40 cellular contexts compared by ENCODE assay signal in genomic region chr2:231013820-231014219, GRCh38. TPM values are rescaled to one million over a fixed set of nuclear protein-coding genes. Genes with fewer than 3 reads are reported as not detected.
"Had no signal": no experiment of that assay in that cellular context is flagged by ENCODE, and none has a peak within 500 bp of the region (broad histone marks: within the 10 kb centered on the region; RNA-seq: fewer than 3 reads in every experiment).

No MANE protein-coding gene starts in this region.

- H3K4me3 Mint-ChIP-seq: activated B cell treated with CpG ODN at 0.5 μM for 24 hours; activated CD4-positive, alpha-beta memory T cell treated with anti-CD3 and anti-CD28 coated beads for 36 hours; activated CD4-positive, alpha-beta T cell treated with anti-CD3 and anti-CD28 coated beads, Interleukin-2, amount 10 ng/mL, durations not matched to agents 24 days and 14 days; activated CD8-positive, alpha-beta T cell treated with anti-CD3 and anti-CD28 coated beads for 36 hours; activated naive CD4-positive, alpha-beta T cell treated with anti-CD3 and anti-CD28 coated beads for 36 hours; activated naive CD8-positive, alpha-beta T cell treated with anti-CD3 and anti-CD28 coated beads for 36 hours; activated T-cell treated with anti-CD3 and anti-CD28 coated beads, Interleukin-2, amount 50 U/mL, for 4 hours; activated T-cell treated with anti-CD3 and anti-CD28 coated beads, Interleukin-2, amount 50 U/mL, for 72 hours; activated T-helper 1 cell treated with anti-CD3 and anti-CD28 coated beads, Interleukin-12 subunit alpha, Interleukin-12 subunit beta, Interleukin-2, Interleukin-4 antibody, amounts not matched to agents 30 ng/mL and 10 ng/mL and 1 ng/mL, durations not matched to agents 14 hours and 24 hours and 36 hours; activated T-helper 17 cell treated with anti-CD3 and anti-CD28 coated beads, Interleukin-2, amount 50 U/mL, for 72 hours; central memory CD8-positive, alpha-beta T cell; T-helper 1 cell treated with Interleukin-12 subunit alpha and Interleukin-12 subunit beta and Interleukin-4 antibody, amounts not matched to agents 30 μg/mL and 1 μg/mL, for 36 hours; T-helper 2 cell treated with Interferon-gamma antibody and Interleukin-4, amounts not matched to agents 5 μg/mL and 100 μg/mL, for 36 hours had no signal

- H3K27ac ChIP-seq: adrenal gland, body of pancreas, brain microvascular endothelial cell, breast epithelium, cardiac muscle cell, VCaP had no signal

- H3K4me1 ChIP-seq: adrenal gland, breast epithelium had no signal

- H3K9me3 Mint-ChIP-seq: activated B cell treated with CpG ODN at 0.5 μM for 24 hours; activated CD4-positive, alpha-beta memory T cell treated with anti-CD3 and anti-CD28 coated beads for 36 hours; activated CD4-positive, alpha-beta T cell treated with anti-CD3 and anti-CD28 coated beads, Interleukin-2, amount 10 ng/mL, durations not matched to agents 24 days and 14 days; activated CD8-positive, alpha-beta T cell treated with anti-CD3 and anti-CD28 coated beads for 36 hours; activated naive CD4-positive, alpha-beta T cell treated with anti-CD3 and anti-CD28 coated beads for 36 hours; activated naive CD4-positive, alpha-beta T cell treated with anti-CD3 and anti-CD28 coated beads, Interleukin-2, amount 50 U/mL, for 72 hours; activated naive CD8-positive, alpha-beta T cell treated with anti-CD3 and anti-CD28 coated beads for 36 hours; activated T-cell treated with anti-CD3 and anti-CD28 coated beads, Interleukin-2, amount 50 U/mL, for 4 hours; activated T-cell treated with anti-CD3 and anti-CD28 coated beads, Interleukin-2, amount 50 U/mL, for 72 hours; activated T-helper 1 cell treated with anti-CD3 and anti-CD28 coated beads, Interleukin-12 subunit alpha, Interleukin-12 subunit beta, Interleukin-2, Interleukin-4 antibody, amounts not matched to agents 30 ng/mL and 10 ng/mL and 1 ng/mL, durations not matched to agents 14 hours and 24 hours and 36 hours; activated T-helper 17 cell treated with anti-CD3 and anti-CD28 coated beads, Interleukin-2, amount 50 U/mL, for 72 hours; central memory CD8-positive, alpha-beta T cell; T-helper 1 cell treated with Interleukin-12 subunit alpha and Interleukin-12 subunit beta and Interleukin-4 antibody, amounts not matched to agents 30 μg/mL and 1 μg/mL, for 36 hours; T-helper 2 cell treated with Interferon-gamma antibody and Interleukin-4, amounts not matched to agents 5 μg/mL and 100 μg/mL, for 36 hours had no signal

- H3K27me3 ChIP-seq: adrenal gland, body of pancreas, breast epithelium, cardiac muscle cell had no signal

- DNase-seq: activated B cell treated with CpG ODN at 0.5 μM for 24 hours; activated CD4-positive, alpha-beta memory T cell treated with anti-CD3 and anti-CD28 coated beads for 36 hours; activated CD4-positive, alpha-beta T cell treated with anti-CD3 and anti-CD28 coated beads for 4 hours; activated CD4-positive, alpha-beta T cell treated with anti-CD3 and anti-CD28 coated beads, Interleukin-2, amount 10 ng/mL, durations not matched to agents 24 days and 14 days; activated CD4-positive, alpha-beta T cell treated with anti-CD3 and anti-CD28 coated beads, Interleukin-2, amount 50 U/mL, for 1 hour; activated CD4-positive, alpha-beta T cell treated with anti-CD3 and anti-CD28 coated beads, Interleukin-2, amount 50 U/mL, for 4 hours; activated CD4-positive, CD25-positive, alpha-beta regulatory T cell treated with anti-CD3 and anti-CD28 coated beads, Interleukin-2, amount 50 U/mL, for 72 hours; activated CD8-positive, alpha-beta memory T cell treated with anti-CD3 and anti-CD28 coated beads, Interleukin-2, amount 50 U/mL, for 4 hours; activated CD8-positive, alpha-beta T cell treated with anti-CD3 and anti-CD28 coated beads for 36 hours; activated effector memory CD4-positive, alpha-beta T cell treated with anti-CD3 and anti-CD28 coated beads, Interleukin-2, amount 50 U/mL, for 16 hours; activated gamma-delta T cell treated with Interleukin-2 at 50 U/mL for 16 hours; activated naive CD4-positive, alpha-beta T cell; activated naive CD4-positive, alpha-beta T cell treated with anti-CD3 and anti-CD28 coated beads for 36 hours; activated naive CD4-positive, alpha-beta T cell treated with anti-CD3 and anti-CD28 coated beads, Interleukin-2, amount 50 U/mL, for 16 hours; activated naive CD8-positive, alpha-beta T cell treated with anti-CD3 and anti-CD28 coated beads for 36 hours; activated T-cell treated with anti-CD3 and anti-CD28 coated beads for 4 hours; activated T-cell treated with anti-CD3 and anti-CD28 coated beads, Interleukin-2, amount 50 U/mL, for 1 hour; activated T-cell treated with anti-CD3 and anti-CD28 coated beads, Interleukin-2, amount 50 U/mL, for 4 hours; activated T-cell treated with anti-CD3 and anti-CD28 coated beads, Interleukin-2, amount 50 U/mL, for 72 hours; adrenal gland; amniotic stem cell; aorta; body of pancreas; brain microvascular endothelial cell; caudate nucleus; cerebellar nuclear complex; T-helper 1 cell; T-helper 2 cell; T-helper 9 cell had no signal

- ATAC-seq: activated CD8-positive, alpha-beta T cell treated with anti-CD3 and anti-CD28 coated beads for 36 hours; activated naive CD4-positive, alpha-beta T cell treated with anti-CD3 and anti-CD28 coated beads, Interleukin-2, amount 50 U/mL, for 72 hours; activated T-cell treated with anti-CD3 and anti-CD28 coated beads, Interleukin-2, amount 50 U/mL, for 4 hours; activated T-cell treated with anti-CD3 and anti-CD28 coated beads, Interleukin-2, amount 50 U/mL, for 72 hours; activated T-helper 17 cell treated with anti-CD3 and anti-CD28 coated beads, Interleukin-2, amount 50 U/mL, for 72 hours; body of pancreas had no signal

- H3K9me3 ChIP-seq: adrenal gland, body of pancreas, breast epithelium had no signal

- H3K36me3 Mint-ChIP-seq: activated CD4-positive, alpha-beta memory T cell treated with anti-CD3 and anti-CD28 coated beads for 36 hours; activated naive CD4-positive, alpha-beta T cell treated with anti-CD3 and anti-CD28 coated beads, Interleukin-2, amount 50 U/mL, for 72 hours; activated naive CD8-positive, alpha-beta T cell treated with anti-CD3 and anti-CD28 coated beads for 36 hours had no signal

- H3K36me3 ChIP-seq: adrenal gland, brain microvascular endothelial cell, breast epithelium, cardiac muscle cell had no signal

- H3K4me1 Mint-ChIP-seq: activated B cell treated with CpG ODN at 0.5 μM for 24 hours; activated CD4-positive, alpha-beta T cell treated with anti-CD3 and anti-CD28 coated beads, Interleukin-2, amount 10 ng/mL, durations not matched to agents 24 days and 14 days; activated naive CD8-positive, alpha-beta T cell treated with anti-CD3 and anti-CD28 coated beads for 36 hours; activated T-helper 17 cell treated with anti-CD3 and anti-CD28 coated beads, Interleukin-2, amount 50 U/mL, for 72 hours had no signal

- H3K27ac Mint-ChIP-seq: activated B cell treated with CpG ODN at 0.5 μM for 24 hours; activated CD4-positive, alpha-beta memory T cell treated with anti-CD3 and anti-CD28 coated beads for 36 hours; activated CD4-positive, alpha-beta T cell treated with anti-CD3 and anti-CD28 coated beads, Interleukin-2, amount 10 ng/mL, durations not matched to agents 24 days and 14 days; activated CD8-positive, alpha-beta T cell treated with anti-CD3 and anti-CD28 coated beads for 36 hours; activated naive CD4-positive, alpha-beta T cell treated with anti-CD3 and anti-CD28 coated beads for 36 hours; activated naive CD4-positive, alpha-beta T cell treated with anti-CD3 and anti-CD28 coated beads, Interleukin-2, amount 50 U/mL, for 72 hours; activated naive CD8-positive, alpha-beta T cell treated with anti-CD3 and anti-CD28 coated beads for 36 hours; activated T-cell treated with anti-CD3 and anti-CD28 coated beads, Interleukin-2, amount 50 U/mL, for 72 hours; activated T-helper 1 cell treated with anti-CD3 and anti-CD28 coated beads, Interleukin-12 subunit alpha, Interleukin-12 subunit beta, Interleukin-2, Interleukin-4 antibody, amounts not matched to agents 30 ng/mL and 10 ng/mL and 1 ng/mL, durations not matched to agents 14 hours and 24 hours and 36 hours; activated T-helper 17 cell treated with anti-CD3 and anti-CD28 coated beads, Interleukin-2, amount 50 U/mL, for 72 hours; T-helper 1 cell treated with Interleukin-12 subunit alpha and Interleukin-12 subunit beta and Interleukin-4 antibody, amounts not matched to agents 30 μg/mL and 1 μg/mL, for 36 hours; T-helper 2 cell treated with Interferon-gamma antibody and Interleukin-4, amounts not matched to agents 5 μg/mL and 100 μg/mL, for 36 hours had no signal

- H3K4me3 ChIP-seq: adrenal gland, body of pancreas, breast epithelium, cardiac muscle cell had no signal

RNA-seq across cellular contexts. Expression of gene SPATA3, which starts 17.9 kb away (rescaled TPM):
- total RNA-seq: activated B cell treated with CpG ODN at 0.5 μM for 24 hours; activated CD4-positive, alpha-beta T cell treated with anti-CD3 and anti-CD28 coated beads, Interleukin-2, amount 10 ng/mL, durations not matched to agents 24 days and 14 days; activated naive CD4-positive, alpha-beta T cell treated with anti-CD3 and anti-CD28 coated beads for 36 hours; activated naive CD8-positive, alpha-beta T cell treated with anti-CD3 and anti-CD28 coated beads for 36 hours; activated T-cell treated with anti-CD3 and anti-CD28 coated beads, Interleukin-2, amount 50 U/mL, for 4 hours; activated T-helper 1 cell treated with anti-CD3 and anti-CD28 coated beads, Interleukin-12 subunit alpha, Interleukin-12 subunit beta, Interleukin-2, Interleukin-4 antibody, amounts not matched to agents 30 ng/mL and 10 ng/mL and 1 ng/mL, durations not matched to agents 14 hours and 24 hours and 36 hours; adrenal gland; aorta; astrocyte; body of pancreas; breast epithelium; cardiac muscle cell; chondrocyte had no signal
- polyA plus RNA-seq: adrenal gland, aorta, cardiac muscle cell had no signal

RNA-seq across cellular contexts. Expression of gene C2orf72, which starts 23.5 kb away (rescaled TPM):
- total RNA-seq: activated B cell treated with CpG ODN at 0.5 μM for 24 hours; activated naive CD4-positive, alpha-beta T cell treated with anti-CD3 and anti-CD28 coated beads for 36 hours; activated T-helper 1 cell treated with anti-CD3 and anti-CD28 coated beads, Interleukin-12 subunit alpha, Interleukin-12 subunit beta, Interleukin-2, Interleukin-4 antibody, amounts not matched to agents 30 ng/mL and 10 ng/mL and 1 ng/mL, durations not matched to agents 14 hours and 24 hours and 36 hours had no signal
